Comparison of ENCODE assay signal across 26 cellular contexts in genomic region chr12:131095826-131096680, GRCh38.
DNase-seq lines count a peak whose midpoint lies in the region; ATAC-seq, FAIRE-seq and TF ChIP-seq lines count a peak whose summit lies in the region.
"Had no signal": no experiment of that assay in that cellular context is flagged by ENCODE, and none has a peak within 500 bp of the region (broad histone marks: within the 10 kb centered on the region; RNA-seq: fewer than 3 reads in every experiment).

No MANE protein-coding gene starts in this region.

- H3K27ac ChIP-seq in right atrium auricular region (peak overlapping the region in 1 of 2 donors; percentile 44), coronary artery (no peak overlapping the region)
- H3K27ac ChIP-seq: adrenal gland, esophagus muscularis mucosa, RWPE1 had no signal

- peaks cover 6% of the 10 kb centered on the region for H3K36me3 ChIP-seq in right atrium auricular region
- H3K36me3 ChIP-seq: adrenal gland had no signal

- no peaks in the 10 kb centered on the region for H3K9me3 ChIP-seq in right atrium auricular region
- H3K9me3 ChIP-seq: adrenal gland, esophagus muscularis mucosa, SK-N-SH had no signal

- H3K4me3 ChIP-seq in right atrium auricular region, result no peak overlapping the region
- H3K4me3 ChIP-seq in coronary artery, result no peak overlapping the region
- H3K4me3 ChIP-seq: adrenal gland, esophagus muscularis mucosa had no signal

- H3K4me1 Mint-ChIP-seq in nephron progenitor cell, result peaks cover 16% of the 10 kb centered on the region
- peaks cover 9% of the 10 kb centered on the region for H3K4me1 Mint-ChIP-seq in type B pancreatic cell (ENCODE audit: unreplicated experiment)

- H3K27ac Mint-ChIP-seq in nephron progenitor cell, result peak overlapping the region; percentile 89
- no peak overlapping the region for H3K27ac Mint-ChIP-seq in type B pancreatic cell
- H3K27ac Mint-ChIP-seq: effector memory CD8-positive, alpha-beta T cell had no signal

- peak; percentile 26 for DNase-seq in Right ventricle myocardium inferior (ENCODE audit: missing footprints)
- no peak for DNase-seq in right atrium auricular region (ENCODE audit: low spot score)
- DNase-seq in coronary artery (ENCODE audit: low spot score), result peak; percentile 62
- DNase-seq in nephron progenitor cell, result no peak
- peak; percentile 50 for DNase-seq in type B pancreatic cell (ENCODE audit: extremely low spot score, unreplicated experiment)
- no peak for DNase-seq in GM19239 (ENCODE audit: insufficient read length, low spot score)
- no peak for DNase-seq in DMS153 (lab: John Stamatoyannopoulos, UW)
- DNase-seq: activated CD4-positive, alpha-beta T cell treated with anti-CD3 and anti-CD28 coated beads, Interleukin-2, amount 50 U/mL, for 1 hour; activated naive CD4-positive, alpha-beta T cell; activated T-cell treated with anti-CD3 and anti-CD28 coated beads for 4 hours; effector memory CD8-positive, alpha-beta T cell; foreskin melanocyte; hypothalamus; IMR-90; NCI-H1092 treated with DMSO at 0.1 percent for 48 hours; NCI-H1930; NCI-H2227 treated with DMSO at 0.1 percent for 48 hours; NCI-H748 treated with DMSO at 0.1 percent for 48 hours; stimulated activated CD4-positive, alpha-beta T cell treated with anti-CD3 and anti-CD28 coated beads, Interleukin-4, amount 100 ng/mL, for 1 hour; stimulated activated naive CD4-positive, alpha-beta T cell had no signal

- H3K4me3 Mint-ChIP-seq in nephron progenitor cell (no peak overlapping the region), type B pancreatic cell (no peak overlapping the region)
- H3K4me3 Mint-ChIP-seq: brain; effector memory CD8-positive, alpha-beta T cell had no signal

- intact Hi-C loops in Right ventricle myocardium inferior (cut with DNase I), result no loop called here

- ATAC-seq in Right ventricle myocardium inferior (no peak), GM18858 (IDR thresholded peaks at IDR 0.05; ENCODE audit: unreplicated experiment) (no peak)
- ATAC-seq: effector memory CD8-positive, alpha-beta T cell had no signal

- no peak for TF ChIP-seq CTCF in right atrium auricular region (IDR thresholded peaks at IDR 0.05)
- TF ChIP-seq CTCF in coronary artery (IDR thresholded peaks at IDR 0.05), result no peak
- no peak for TF ChIP-seq CTCF in nephron progenitor cell (IDR thresholded peaks at IDR 0.05)
- TF ChIP-seq CTCF in type B pancreatic cell (conservative IDR thresholded peaks at IDR 0.05), result no peak

- no peaks in the 10 kb centered on the region for H3K27me3 ChIP-seq in right atrium auricular region
- H3K27me3 ChIP-seq: adrenal gland, esophagus muscularis mucosa had no signal

- H3K4me1 ChIP-seq in right atrium auricular region, result peaks cover 0 to 17% of the 10 kb centered on the region in 2 donors
- H3K4me1 ChIP-seq: adrenal gland had no signal

- no peak for FAIRE-seq in GM19239 (lab: Jason Lieb, UNC)

- H3K9me3 Mint-ChIP-seq in nephron progenitor cell (no peaks in the 10 kb centered on the region), type B pancreatic cell (no peaks in the 10 kb centered on the region)
- H3K9me3 Mint-ChIP-seq: effector memory CD8-positive, alpha-beta T cell had no signal

- no peaks in the 10 kb centered on the region for H3K36me3 Mint-ChIP-seq in nephron progenitor cell (ENCODE audit: low read depth)
- H3K36me3 Mint-ChIP-seq in type B pancreatic cell, result no peaks in the 10 kb centered on the region
- H3K36me3 Mint-ChIP-seq: brain had no signal

- peaks cover 15% of the 10 kb centered on the region for H3K27me3 Mint-ChIP-seq in nephron progenitor cell (ENCODE audit: low read depth, poor library complexity)
- H3K27me3 Mint-ChIP-seq in type B pancreatic cell, result peaks cover 4% of the 10 kb centered on the region
- H3K27me3 Mint-ChIP-seq: brain had no signal

Comparison
In these comparisons a context has a peak if more than half of its experiments do, and no peak if none do; other contexts are left out.
1. DNase-seq: peak in Right ventricle myocardium inferior (single experiment), coronary artery (single experiment) and type B pancreatic cell (single experiment); none in right atrium auricular region (single experiment), nephron progenitor cell (single experiment), GM19239 (single experiment) and DMS153 (single experiment).